In genomic region chr4:76434901-76435688, GRCh38 we compare ENCODE assay signal across 12 cellular contexts. TPM values are rescaled to one million over a fixed set of nuclear protein-coding genes. Genes with fewer than 3 reads are reported as not detected.
DNase-seq lines count a peak whose midpoint lies in the region; ATAC-seq lines count a peak whose summit lies in the region.
"Had no signal": no experiment of that assay in that cellular context is flagged by ENCODE, and none has a peak within 500 bp of the region (broad histone marks: within the 10 kb centered on the region; RNA-seq: fewer than 3 reads in every experiment).

Gene SHROOM3, plus strand, starts transcription at chr4:76435229. Its CDS starts 824 bp downstream, at chr4:76436053.

- peak within 1 kb of the TSS; percentile 64 for H3K14ac ChIP-seq in trophoblast cell (ENCODE audit: low read length)

- H2BK120ac ChIP-seq in trophoblast cell (ENCODE audit: insufficient read depth, low read length, poor library complexity) = peak within 1 kb of the TSS; percentile 89

- peak within 1 kb of the TSS; percentile 79 for H4K12ac ChIP-seq in trophoblast cell (ENCODE audit: low read depth, low read length)

- H4K91ac ChIP-seq in trophoblast cell (ENCODE audit: low read depth, low read length) = peak within 1 kb of the TSS; percentile 76

- peaks cover 7% of the 10 kb centered on the region for H3K79me1 ChIP-seq in trophoblast cell (ENCODE audit: low read length)

- peak within 1 kb of the TSS; percentile 64 for H3K18ac ChIP-seq in trophoblast cell (ENCODE audit: low read length)

- H4K8ac ChIP-seq in trophoblast cell (ENCODE audit: low read depth, low read length) = peak within 1 kb of the TSS; percentile 56

- no peak within 1 kb of the TSS for H3K4me3 Mint-ChIP-seq in effector memory CD8-positive, alpha-beta T cell
- H3K4me3 Mint-ChIP-seq: natural killer cell had no signal

- H3K4me1 ChIP-seq in trophoblast cell (ENCODE audit: control insufficient read depth in 1 of 2, insufficient read depth in 2 of 2, low read length in 2 of 2) = peaks cover 0 to 3% of the 10 kb centered on the region in 2 experiments

- H3K79me2 ChIP-seq in trophoblast cell (ENCODE audit: control insufficient read depth, insufficient read depth, low read length, poor library complexity) = peaks cover 3% of the 10 kb centered on the region

- no peaks in the 10 kb centered on the region for H3K36me3 Mint-ChIP-seq in effector memory CD8-positive, alpha-beta T cell (ENCODE audit: insufficient read depth)

- peak within 1 kb of the TSS; percentile 52 for H2BK12ac ChIP-seq in trophoblast cell (ENCODE audit: low read length)

- no peak within 1 kb of the TSS for H3K23ac ChIP-seq in trophoblast cell (ENCODE audit: low read length)

- peak within 1 kb of the TSS; percentile 71 for H2AFZ ChIP-seq in trophoblast cell (ENCODE audit: insufficient read depth, low read length, poor library complexity)

- H2AK5ac ChIP-seq in trophoblast cell (ENCODE audit: low read length) = no peak within 1 kb of the TSS

- ATAC-seq in effector memory CD8-positive, alpha-beta T cell (replicated peaks) = no peak
- ATAC-seq in GM18909 (IDR thresholded peaks at IDR 0.05; ENCODE audit: poor library complexity, unreplicated experiment) (no peak), HG03097 (IDR thresholded peaks at IDR 0.05; ENCODE audit: low FRiP score, unreplicated experiment) (no peak)
- ATAC-seq: natural killer cell had no signal

- no peaks in the 10 kb centered on the region for H3K9me3 ChIP-seq in SK-N-MC (ENCODE audit: low read depth, low read length)
- no peaks in the 10 kb centered on the region for H3K9me3 ChIP-seq in trophoblast cell (ENCODE audit: insufficient read depth, low read depth, low read length)

- H3K4me3 ChIP-seq in SK-N-MC = peak within 1 kb of the TSS; percentile 73
- H3K4me3 ChIP-seq in trophoblast cell (ENCODE audit: low read depth, low read length) = no peak within 1 kb of the TSS

- intact Hi-C loops in cardiac septum (cut with DNase I) = loop anchor here (5.0 to 10.0 kb wide), 3 partner anchors 258 to 770 kb away; no protein-coding TSS in a partner anchor

- H3K4me1 Mint-ChIP-seq in effector memory CD8-positive, alpha-beta T cell (ENCODE audit: low read depth in 2 of 2) = no peaks in the 10 kb centered on the region

- H3K9me3 Mint-ChIP-seq in effector memory CD8-positive, alpha-beta T cell = no peaks in the 10 kb centered on the region
- H3K9me3 Mint-ChIP-seq: natural killer cell had no signal

- H3K27ac Mint-ChIP-seq in effector memory CD8-positive, alpha-beta T cell = no peak within 1 kb of the TSS
- H3K27ac Mint-ChIP-seq: natural killer cell had no signal

- H3K4ac ChIP-seq in trophoblast cell (ENCODE audit: low read depth, low read length) = peak within 1 kb of the TSS; percentile 52

- H3K4me2 ChIP-seq in trophoblast cell (ENCODE audit: low read length) = peak within 1 kb of the TSS; percentile 67

- H3K27me3 Mint-ChIP-seq in effector memory CD8-positive, alpha-beta T cell = peaks cover 38 to 39% of the 10 kb centered on the region in 2 donors

- H3K27ac ChIP-seq in SK-N-MC (peak within 1 kb of the TSS; percentile 66), trophoblast cell (ENCODE audit: low read depth, low read length) (peak within 1 kb of the TSS; percentile 81)

- no peaks in the 10 kb centered on the region for H3K27me3 ChIP-seq in trophoblast cell (ENCODE audit: insufficient read depth, low read length)

- H3K9ac ChIP-seq in SK-N-MC (ENCODE audit: insufficient read length) = peak within 1 kb of the TSS; percentile 52
- H3K9ac ChIP-seq in trophoblast cell (ENCODE audit: low read length) = peak within 1 kb of the TSS; percentile 17

- WGBS in trophoblast cell (ENCODE audit: extremely low coverage, insufficient coverage, insufficient read length) = no CpG with 5 or more reads among the region's 10 CpGs

- peak within 1 kb of the TSS; percentile 77 for H2BK5ac ChIP-seq in trophoblast cell (ENCODE audit: low read depth, low read length, poor library complexity)

- H3K36me3 ChIP-seq in SK-N-MC (ENCODE audit: insufficient read depth, low read length) (no peaks in the 10 kb centered on the region), trophoblast cell (ENCODE audit: control insufficient read depth in 1 of 2, insufficient read depth in 2 of 2, low read length in 2 of 2) (no peaks in the 10 kb centered on the region)

- DNase-seq in EL (peak; percentile 34), SK-N-MC (ENCODE audit: low read depth, low spot score) (peak; percentile 79), cardiac septum (ENCODE audit: low spot score) (no peak), trophoblast cell (peak; percentile 42 to 75), NK-92 (lab: John Stamatoyannopoulos, UW; ENCODE audit: unreplicated experiment) (no peak)
- DNase-seq in effector memory CD8-positive, alpha-beta T cell = no peak
- DNase-seq: activated gamma-delta T cell treated with Interleukin-2 at 50 U/mL for 16 hours, HCEC 1CT, natural killer cell, NCI-H82 had no signal

RNA-seq across cellular contexts. Expression of gene SHROOM3, which starts in this region (rescaled TPM):
- total RNA-seq in cardiac septum = 25.0 TPM
- 27.1 and 28.2 TPM in 2 replicates for polyA plus RNA-seq in trophoblast cell (2013)

Comparison
In these comparisons a context has a peak if more than half of its experiments do, and no peak if none do; other contexts are left out.
1. DNase-seq: peak in EL (single experiment), SK-N-MC (single experiment) and trophoblast cell (2 of 2); none in cardiac septum (single experiment), effector memory CD8-positive, alpha-beta T cell (0 of 3) and NK-92 (single experiment).